23 cellular contexts compared by ENCODE assay signal in the genomic region with DNA sequence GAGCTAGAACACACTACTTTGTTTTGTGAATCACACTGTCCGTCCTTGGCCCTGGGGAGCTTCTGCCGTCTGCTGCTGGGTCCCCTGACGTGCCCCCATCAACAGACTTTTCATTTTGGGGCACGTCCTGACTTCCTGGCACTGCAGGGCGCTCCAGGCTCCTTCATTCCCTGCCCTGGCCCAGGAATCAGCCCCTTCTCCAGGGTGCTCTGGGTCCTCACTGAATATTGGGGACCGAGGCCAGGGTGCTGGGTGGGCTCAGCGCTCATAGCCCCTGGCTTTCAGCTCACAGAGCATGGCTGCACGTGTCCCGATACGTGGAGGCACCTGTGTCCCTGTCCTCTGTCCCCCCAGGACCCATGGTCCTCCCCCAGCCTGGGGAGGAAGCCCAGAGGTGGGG.
"Had no signal": no experiment of that assay in that cellular context is flagged by ENCODE, and none has a peak within 500 bp of the region (broad histone marks: within the 10 kb centered on the region; RNA-seq: fewer than 3 reads in every experiment).

No MANE protein-coding gene starts in this region.

- FAIRE-seq: keratinocyte had no signal

- H3K36me3 ChIP-seq: ovary had no signal

- H3K4me1 Mint-ChIP-seq: activated CD4-positive, alpha-beta T cell treated with anti-CD3 and anti-CD28 coated beads, Interleukin-2, amount 10 ng/mL, durations not matched to agents 24 days and 14 days; activated CD8-positive, alpha-beta memory T cell treated with anti-CD3 and anti-CD28 coated beads, Interleukin-2, amount 10 ng/mL, durations not matched to agents 7 days and 5 days; activated naive CD4-positive, alpha-beta T cell treated with anti-CD3 and anti-CD28 coated beads, Interleukin-2, amount 10 ng/mL, durations not matched to agents 7 days and 5 days; memory B cell had no signal

- H3K27ac Mint-ChIP-seq: activated CD4-positive, alpha-beta T cell treated with anti-CD3 and anti-CD28 coated beads, Interleukin-2, amount 10 ng/mL, durations not matched to agents 24 days and 14 days; activated CD8-positive, alpha-beta memory T cell treated with anti-CD3 and anti-CD28 coated beads, Interleukin-2, amount 10 ng/mL, durations not matched to agents 7 days and 5 days; activated CD8-positive, alpha-beta T cell treated with anti-CD3 and anti-CD28 coated beads for 36 hours; activated naive CD4-positive, alpha-beta T cell treated with anti-CD3 and anti-CD28 coated beads, Interleukin-2, amount 10 ng/mL, durations not matched to agents 7 days and 5 days had no signal

- H3K9me3 Mint-ChIP-seq: activated CD4-positive, alpha-beta T cell treated with anti-CD3 and anti-CD28 coated beads, Interleukin-2, amount 10 ng/mL, durations not matched to agents 24 days and 14 days; activated CD8-positive, alpha-beta T cell treated with anti-CD3 and anti-CD28 coated beads for 36 hours; activated naive CD4-positive, alpha-beta T cell treated with anti-CD3 and anti-CD28 coated beads, Interleukin-2, amount 10 ng/mL, durations not matched to agents 7 days and 5 days; memory B cell had no signal

- H3K27me3 Mint-ChIP-seq: activated CD4-positive, alpha-beta T cell treated with anti-CD3 and anti-CD28 coated beads, Interleukin-2, amount 10 ng/mL, durations not matched to agents 24 days and 14 days; activated CD8-positive, alpha-beta memory T cell treated with anti-CD3 and anti-CD28 coated beads, Interleukin-2, amount 10 ng/mL, durations not matched to agents 7 days and 5 days; activated CD8-positive, alpha-beta T cell treated with anti-CD3 and anti-CD28 coated beads for 36 hours; activated naive CD4-positive, alpha-beta T cell treated with anti-CD3 and anti-CD28 coated beads, Interleukin-2, amount 10 ng/mL, durations not matched to agents 7 days and 5 days; memory B cell had no signal

- ATAC-seq: activated CD4-positive, CD25-positive, alpha-beta regulatory T cell treated with anti-CD3 and anti-CD28 coated beads, Interleukin-2, amount 50 U/mL, for 24 hours; activated CD8-positive, alpha-beta memory T cell treated with anti-CD3 and anti-CD28 coated beads, Interleukin-2, amount 10 ng/mL, durations not matched to agents 7 days and 5 days; activated CD8-positive, alpha-beta T cell treated with anti-CD3 and anti-CD28 coated beads for 36 hours; psoas muscle had no signal

- H3K4me1 ChIP-seq: psoas muscle had no signal

- DNase-seq: activated CD4-positive, alpha-beta T cell treated with anti-CD3 and anti-CD28 coated beads, Interleukin-2, amount 10 ng/mL, durations not matched to agents 24 days and 14 days; activated CD8-positive, alpha-beta memory T cell treated with anti-CD3 and anti-CD28 coated beads, Interleukin-2, amount 10 ng/mL, durations not matched to agents 7 days and 5 days; activated CD8-positive, alpha-beta T cell treated with anti-CD3 and anti-CD28 coated beads for 36 hours; activated effector memory CD4-positive, alpha-beta T cell treated with anti-CD3 and anti-CD28 coated beads, Interleukin-2, amount 50 U/mL, for 16 hours; activated naive CD4-positive, alpha-beta T cell treated with anti-CD3 and anti-CD28 coated beads, Interleukin-2, amount 10 ng/mL, durations not matched to agents 7 days and 5 days; activated T-cell treated with anti-CD3 and anti-CD28 coated beads for 4 hours; amygdala; effector CD4-positive, alpha-beta T cell; erythroblast; foreskin fibroblast; left colon; mucosa of descending colon; ovary; psoas muscle; stimulated activated CD4-positive, alpha-beta T cell treated with anti-CD3 and anti-CD28 coated beads, Interleukin-4, amount 100 ng/mL, for 24 hours; stimulated activated naive CD4-positive, alpha-beta T cell treated with Interleukin-2 at 50 U/mL for 16 hours had no signal

- H3K4me3 ChIP-seq: cardiac muscle cell, mucosa of descending colon, ovary, psoas muscle, right atrium auricular region, thoracic aorta, upper lobe of left lung had no signal

- H3K4me3 Mint-ChIP-seq: activated CD4-positive, alpha-beta T cell treated with anti-CD3 and anti-CD28 coated beads, Interleukin-2, amount 10 ng/mL, durations not matched to agents 24 days and 14 days; activated CD8-positive, alpha-beta memory T cell treated with anti-CD3 and anti-CD28 coated beads, Interleukin-2, amount 10 ng/mL, durations not matched to agents 7 days and 5 days; activated CD8-positive, alpha-beta T cell treated with anti-CD3 and anti-CD28 coated beads for 36 hours; activated naive CD4-positive, alpha-beta T cell treated with anti-CD3 and anti-CD28 coated beads, Interleukin-2, amount 10 ng/mL, durations not matched to agents 7 days and 5 days; memory B cell had no signal

- H3K9me3 ChIP-seq: mucosa of descending colon, ovary, psoas muscle, right atrium auricular region, thoracic aorta, upper lobe of left lung had no signal

- H3K36me3 Mint-ChIP-seq: activated CD8-positive, alpha-beta memory T cell treated with anti-CD3 and anti-CD28 coated beads, Interleukin-2, amount 10 ng/mL, durations not matched to agents 7 days and 5 days; activated naive CD4-positive, alpha-beta T cell treated with anti-CD3 and anti-CD28 coated beads, Interleukin-2, amount 10 ng/mL, durations not matched to agents 7 days and 5 days had no signal

- H3K27ac ChIP-seq: cardiac muscle cell, ovary, psoas muscle, right atrium auricular region, thoracic aorta, upper lobe of left lung had no signal

- H3K27me3 ChIP-seq: cardiac muscle cell, ovary, right atrium auricular region, upper lobe of left lung had no signal
